In the genomic region with DNA sequence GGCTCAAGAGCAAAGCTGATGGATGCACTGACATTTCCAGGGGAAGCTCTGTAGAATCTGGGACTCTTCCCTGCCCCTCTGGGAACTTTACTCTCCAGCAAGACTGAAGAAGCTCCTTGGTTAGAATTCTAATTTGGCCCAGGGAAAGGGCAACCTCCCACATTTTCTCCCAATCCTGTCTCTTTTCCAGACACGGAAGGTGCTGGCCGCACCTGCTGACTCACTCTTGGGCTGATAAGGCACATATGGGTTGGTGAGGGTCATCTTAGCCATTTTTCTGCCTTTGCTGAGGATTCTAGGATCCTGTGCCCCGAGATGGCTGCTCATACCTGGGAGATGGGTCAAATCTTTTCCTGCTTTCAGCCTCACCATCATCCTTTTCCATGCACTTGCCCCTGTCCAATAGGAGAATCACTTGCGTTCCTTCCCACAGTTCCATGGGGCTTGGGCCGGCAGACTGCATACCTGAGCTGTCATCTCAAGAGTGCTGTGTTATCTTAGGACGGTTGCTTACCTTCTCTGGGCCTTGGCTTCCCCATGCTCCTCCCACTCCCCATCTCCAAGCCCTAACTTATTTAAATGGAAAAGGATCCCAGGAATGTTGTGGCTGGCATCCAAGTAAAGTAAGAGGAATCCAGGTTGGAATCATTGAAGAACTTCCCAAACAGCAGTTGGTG, we compare ENCODE assay signal across 9 cellular contexts. TPM values are rescaled to one million over a fixed set of nuclear protein-coding genes. Genes with fewer than 3 reads are reported as not detected.
A peak's percentile ranks its signal among the peaks of the same experiment; 100 is the strongest.
DNase-seq lines count a peak whose midpoint lies in the region; ATAC-seq, FAIRE-seq and TF ChIP-seq lines count a peak whose summit lies in the region.
"Had no signal": no experiment of that assay in that cellular context is flagged by ENCODE, and none has a peak within 500 bp of the region (broad histone marks: within the 10 kb centered on the region; RNA-seq: fewer than 3 reads in every experiment).

No MANE protein-coding gene starts in this region.

- ATAC-seq in activated CD4-positive, CD25-positive, alpha-beta regulatory T cell treated with anti-CD3 and anti-CD28 coated beads, Interleukin-2, amount 50 U/mL, for 24 hours = no peak
- ATAC-seq in HG03571 (IDR thresholded peaks at IDR 0.05; ENCODE audit: unreplicated experiment) = no peak

- H3K4me3 ChIP-seq in fibroblast of pulmonary artery (replicated peaks; ENCODE audit: low read depth, low read length) = peak overlapping the region; percentile 37

- no peak overlapping the region for H3K4me3 Mint-ChIP-seq in osteocyte (ENCODE audit: unreplicated experiment)

- no peaks in the 10 kb centered on the region for H3K27me3 Mint-ChIP-seq in osteocyte (ENCODE audit: unreplicated experiment)

- DNase-seq in ACHN (peak; percentile 87), RCC 7860 (ENCODE audit: low spot score) (peak; percentile 82), fibroblast of pulmonary artery (ENCODE audit: low read depth) (peak; percentile 61), osteocyte (ENCODE audit: extremely low spot score, unreplicated experiment) (peak; percentile 46), NCI-H1694 (lab: John Stamatoyannopoulos, UW) (no peak), globus pallidus (ENCODE audit: low spot score) (no peak)
- DNase-seq: NCI-H2227 treated with DMSO at 0.1 percent for 48 hours had no signal

- in situ Hi-C loops in ACHN (cut with HindIII; ENCODE audit: low pct_ligation_motif_present, low pct_unique_long_range_greater_than_20kb, low sequenced_read_pairs) = no loop called here

- TF ChIP-seq CTCF in fibroblast of pulmonary artery (IDR thresholded peaks at IDR 0.05; ENCODE audit: low read length, missing control alignments) (no peak), osteocyte (IDR thresholded peaks at IDR 0.05) (no peak)

- H3K9me3 Mint-ChIP-seq in osteocyte (ENCODE audit: unreplicated experiment) = no peaks in the 10 kb centered on the region

- FAIRE-seq in RCC 7860 (lab: Jason Lieb, UNC) = peak; percentile 80

- no peaks in the 10 kb centered on the region for H3K36me3 Mint-ChIP-seq in osteocyte (ENCODE audit: unreplicated experiment)

- no peak overlapping the region for H3K27ac Mint-ChIP-seq in osteocyte (ENCODE audit: unreplicated experiment)

- H3K4me1 Mint-ChIP-seq in osteocyte (ENCODE audit: unreplicated experiment) = peaks cover 42% of the 10 kb centered on the region

RNA-seq across cellular contexts. Expression of gene TINAGL1, which starts 1.3 kb away (rescaled TPM):
- total RNA-seq in osteocyte = 9.2 and 10.0 TPM in 2 replicates

RNA-seq across cellular contexts. Expression of gene HCRTR1, which starts 39.8 kb away (rescaled TPM):
- total RNA-seq in osteocyte = 0.50 and 0.73 TPM in 2 replicates

Comparison
In these comparisons a context has a peak if more than half of its experiments do, and no peak if none do; other contexts are left out.
1. DNase-seq: peak in ACHN (single experiment), RCC 7860 (single experiment), fibroblast of pulmonary artery (single experiment) and osteocyte (single experiment); none in NCI-H1694 (single experiment) and globus pallidus (single experiment).